In the genomic region with DNA sequence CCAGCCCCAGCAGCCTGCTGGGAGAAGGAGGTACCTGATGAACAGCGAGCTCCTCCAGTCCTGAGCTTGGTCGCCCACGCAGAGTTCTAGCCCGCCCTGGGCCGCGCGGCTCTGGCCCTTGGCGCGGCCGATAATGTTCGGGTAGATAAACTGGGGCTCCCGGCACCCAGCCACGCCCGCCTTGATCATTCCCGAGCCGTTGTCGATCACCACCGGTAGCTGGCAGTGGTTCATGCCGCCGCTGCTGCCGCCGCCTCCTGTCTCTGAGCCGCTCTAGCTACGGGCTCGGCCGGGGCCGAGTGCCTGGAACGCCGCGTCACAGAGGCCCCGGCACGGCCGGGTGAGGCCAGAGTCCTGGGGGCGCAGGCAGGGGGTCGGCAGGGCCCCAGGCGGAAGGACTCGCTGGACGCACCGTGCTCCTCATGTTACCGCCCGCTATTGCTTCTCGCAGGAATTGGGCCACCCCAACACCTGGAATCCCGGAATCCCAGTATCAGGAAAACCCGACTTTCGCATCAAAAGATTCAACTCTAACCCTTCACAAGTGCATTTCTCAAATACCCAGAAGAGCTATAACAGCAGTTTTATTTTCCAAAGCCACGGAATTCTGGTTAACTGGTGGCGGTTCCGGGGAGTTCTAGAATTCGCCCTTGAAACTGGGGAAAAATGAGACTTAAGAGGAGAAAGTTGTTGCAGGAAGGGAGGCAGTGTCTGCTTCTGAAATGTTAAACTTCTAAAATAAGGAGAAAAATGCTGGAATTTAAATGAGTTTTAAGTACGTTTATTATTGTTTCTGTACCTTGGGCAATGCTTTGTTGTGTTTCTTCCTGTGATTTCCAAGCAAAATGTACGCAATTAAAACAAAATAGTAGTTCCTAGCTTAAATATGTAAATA, we compare ENCODE assay signal across 8 cellular contexts. TPM values are rescaled to one million over a fixed set of nuclear protein-coding genes. Genes with fewer than 3 reads are reported as not detected.
DNase-seq lines count a peak whose midpoint lies in the region; ATAC-seq and TF ChIP-seq lines count a peak whose summit lies in the region.

Gene ACTRT3 (minus strand): TSS at position 275 of the 895 bp plus-strand sequence. CDS start 41 bp downstream, at position 234.

- no peak for TF ChIP-seq CTCF in HFFc6 (IDR thresholded peaks at IDR 0.05)

- peak within 1 kb of the TSS; percentile 81 for H3K27ac ChIP-seq in cingulate gyrus (ENCODE audit: low read depth, low read length)
- H3K27ac ChIP-seq in layer of hippocampus (ENCODE audit: low read depth, low read length) = peak within 1 kb of the TSS; percentile 85

- peak within 1 kb of the TSS; percentile 96 for H3K4me3 ChIP-seq in GM08714 (ENCODE audit: low read length)

- DNase-seq in HFFc6 (peak; percentile 32), NCI-H2171 treated with DMSO at 0.1 percent for 48 hours (lab: John Stamatoyannopoulos, UW) (peak; percentile 84)
- DNase-seq in activated CD4-positive, alpha-beta T cell treated with anti-CD3 and anti-CD28 coated beads for 4 hours = peak; percentile 54 to 63
- peak; percentile 27 to 41 for DNase-seq in stimulated activated CD4-positive, alpha-beta T cell treated with anti-CD3 and anti-CD28 coated beads, Interleukin-1b, Interleukin-23, amount 100 ng/mL, for 1 hour (ENCODE audit: low read depth in 2 of 2)

- H3K27me3 ChIP-seq in layer of hippocampus (ENCODE audit: control insufficient read depth, insufficient read depth, low read length) = no peaks in the 10 kb centered on the region

- H3K27ac Mint-ChIP-seq in HFFc6 = peak within 1 kb of the TSS; percentile 91

- ATAC-seq in GM18873 (IDR thresholded peaks at IDR 0.05; ENCODE audit: low FRiP score, unreplicated experiment) = no peak

- H3K9me3 Mint-ChIP-seq in HFFc6 = peaks cover 8% of the 10 kb centered on the region

- peaks cover 28% of the 10 kb centered on the region for H3K4me1 Mint-ChIP-seq in HFFc6 (ENCODE audit: low read depth)

- H3K27me3 Mint-ChIP-seq in HFFc6 (ENCODE audit: insufficient read depth) = peaks cover 7% of the 10 kb centered on the region

- peak within 1 kb of the TSS; percentile 92 for H3K4me3 Mint-ChIP-seq in HFFc6

- peaks cover 19% of the 10 kb centered on the region for H3K36me3 Mint-ChIP-seq in HFFc6 (ENCODE audit: low read depth)

RNA-seq across cellular contexts. Expression of gene ACTRT3, which starts in this region (rescaled TPM):
- 1 to 10 TPM; 1.2 to 3.5 (median 1.7) TPM for total RNA-seq in HFFc6 (2021; fragmentation: NEBNext Ultra II Directional; extraction: Animal tissue kit (Norgen Biotek cat#: 25700))

Comparison
In these comparisons a context has a peak if more than half of its experiments do, and no peak if none do; other contexts are left out.
1. DNase-seq: peak in every context shown above with its lines; median percentile 84 in NCI-H2171 treated with DMSO at 0.1 percent for 48 hours; 58 in activated CD4-positive, alpha-beta T cell treated with anti-CD3 and anti-CD28 coated beads for 4 hours; 34 in stimulated activated CD4-positive, alpha-beta T cell treated with anti-CD3 and anti-CD28 coated beads, Interleukin-1b, Interleukin-23, amount 100 ng/mL, for 1 hour; 32 in HFFc6.